Comparison of ENCODE assay signal across 36 cellular contexts in the genomic region with DNA sequence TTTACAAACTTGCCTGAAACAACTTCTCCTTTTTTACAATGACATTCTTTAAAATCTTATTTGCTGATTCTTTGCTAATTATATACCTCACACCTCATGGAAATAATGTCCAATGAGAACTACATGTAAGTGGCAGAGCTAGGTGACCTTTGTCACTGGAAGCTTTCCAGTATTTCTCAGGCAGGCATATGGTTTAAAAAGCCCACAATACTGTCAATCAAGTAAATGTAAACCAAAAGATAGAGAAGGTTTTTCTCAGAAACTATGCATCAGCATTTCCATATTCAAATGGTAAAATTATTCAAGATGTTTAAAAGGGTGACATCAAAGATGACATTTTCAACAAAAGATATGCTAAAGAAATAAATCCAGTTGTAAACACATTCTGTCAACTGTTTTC. TPM values are rescaled to one million over a fixed set of nuclear protein-coding genes. Genes with fewer than 3 reads are reported as not detected.
"Had no signal": no experiment of that assay in that cellular context is flagged by ENCODE, and none has a peak within 500 bp of the region (broad histone marks: within the 10 kb centered on the region; RNA-seq: fewer than 3 reads in every experiment).

No MANE protein-coding gene starts in this region.

- H3K4me1 Mint-ChIP-seq: activated CD4-positive, alpha-beta T cell treated with anti-CD3 and anti-CD28 coated beads for 36 hours; activated CD8-positive, alpha-beta memory T cell treated with anti-CD3 and anti-CD28 coated beads, Interleukin-2, amount 10 ng/mL, durations not matched to agents 7 days and 5 days; brain; stimulated activated effector memory CD8-positive, alpha-beta T cell treated with anti-CD3 and anti-CD28 coated beads, Interleukin-12 subunit alpha, Interleukin-12 subunit beta, amount 100 ng/mL, for 72 hours had no signal

- H3K9me3 ChIP-seq: colonic mucosa, gastrocnemius medialis, mucosa of descending colon, right lobe of liver, stomach, thyroid gland, upper lobe of left lung, vagina had no signal

- H3K27me3 Mint-ChIP-seq: activated CD4-positive, alpha-beta T cell treated with anti-CD3 and anti-CD28 coated beads for 36 hours; activated CD8-positive, alpha-beta memory T cell treated with anti-CD3 and anti-CD28 coated beads, Interleukin-2, amount 10 ng/mL, durations not matched to agents 7 days and 5 days; activated naive CD8-positive, alpha-beta T cell; progenitor cell of endocrine pancreas had no signal

- ATAC-seq: activated CD4-positive, alpha-beta T cell treated with anti-CD3 and anti-CD28 coated beads for 36 hours; activated CD8-positive, alpha-beta memory T cell treated with anti-CD3 and anti-CD28 coated beads, Interleukin-2, amount 10 ng/mL, durations not matched to agents 7 days and 5 days; activated CD8-positive, alpha-beta T cell treated with anti-CD3 and anti-CD28 coated beads, Interleukin-2, amount 10 ng/mL, durations not matched to agents 7 days and 5 days; gastrocnemius medialis; left cardiac atrium; left ventricle myocardium superior; mucosa of descending colon; stimulated activated effector memory CD8-positive, alpha-beta T cell treated with anti-CD3 and anti-CD28 coated beads, Interleukin-12 subunit alpha, Interleukin-12 subunit beta, amount 100 ng/mL, for 72 hours had no signal

- H3K4me1 ChIP-seq: colonic mucosa, stomach, thyroid gland, upper lobe of left lung, vagina had no signal

- H3K4me3 Mint-ChIP-seq: activated CD4-positive, alpha-beta T cell treated with anti-CD3 and anti-CD28 coated beads for 36 hours; activated CD8-positive, alpha-beta memory T cell treated with anti-CD3 and anti-CD28 coated beads, Interleukin-2, amount 10 ng/mL, durations not matched to agents 7 days and 5 days; activated CD8-positive, alpha-beta T cell treated with anti-CD3 and anti-CD28 coated beads, Interleukin-2, amount 10 ng/mL, durations not matched to agents 7 days and 5 days; activated naive CD8-positive, alpha-beta T cell; brain; nephron progenitor cell; stimulated activated effector memory CD8-positive, alpha-beta T cell treated with anti-CD3 and anti-CD28 coated beads, Interleukin-12 subunit alpha, Interleukin-12 subunit beta, amount 100 ng/mL, for 72 hours; T-helper 2 cell treated with Interferon-gamma antibody and Interleukin-4, amounts not matched to agents 5 μg/mL and 100 μg/mL, for 36 hours had no signal

- H3K36me3 ChIP-seq: cardiac muscle cell, colonic mucosa, gastrocnemius medialis, ovary, right lobe of liver, stomach, thyroid gland, upper lobe of left lung, vagina had no signal

- H3K27me3 ChIP-seq: cardiac muscle cell, colonic mucosa, dorsolateral prefrontal cortex, gastrocnemius medialis, ovary, right lobe of liver, stomach, thyroid gland, upper lobe of left lung, vagina had no signal

- H3K36me3 Mint-ChIP-seq: activated CD8-positive, alpha-beta memory T cell treated with anti-CD3 and anti-CD28 coated beads, Interleukin-2, amount 10 ng/mL, durations not matched to agents 7 days and 5 days; activated naive CD8-positive, alpha-beta T cell; brain; stimulated activated effector memory CD8-positive, alpha-beta T cell treated with anti-CD3 and anti-CD28 coated beads, Interleukin-12 subunit alpha, Interleukin-12 subunit beta, amount 100 ng/mL, for 72 hours had no signal

- DNase-seq: activated CD4-positive, alpha-beta T cell treated with anti-CD3 and anti-CD28 coated beads for 36 hours; activated CD4-positive, CD25-positive, alpha-beta regulatory T cell; activated CD8-positive, alpha-beta memory T cell treated with anti-CD3 and anti-CD28 coated beads, Interleukin-2, amount 10 ng/mL, durations not matched to agents 7 days and 5 days; activated CD8-positive, alpha-beta T cell treated with anti-CD3 and anti-CD28 coated beads, Interleukin-2, amount 10 ng/mL, durations not matched to agents 7 days and 5 days; activated effector memory CD4-positive, alpha-beta T cell treated with Interleukin-2 at 50 U/mL for 16 hours; activated naive CD4-positive, alpha-beta T cell treated with Interleukin-2 at 50 U/mL for 16 hours; aorta; cerebellar nuclear complex; colonic mucosa; dorsolateral prefrontal cortex; effector memory CD4-positive, alpha-beta T cell; erythroblast; gastrocnemius medialis; glutamatergic neuron; islet precursor cell; left cardiac atrium; left ventricle myocardium superior; mucosa of descending colon; nephron progenitor cell; ovary; right lobe of liver; stimulated activated CD4-positive, alpha-beta T cell treated with anti-CD3 and anti-CD28 coated beads, Interleukin-12 subunit alpha, Interleukin-12 subunit beta, amount 100 ng/mL, for 4 hours; stimulated activated CD4-positive, alpha-beta T cell treated with anti-CD3 and anti-CD28 coated beads, Interleukin-4, amount 100 ng/mL, for 1 hour; stomach; thyroid gland; upper lobe of left lung had no signal

- H3K4me3 ChIP-seq: cardiac muscle cell, colonic mucosa, dorsolateral prefrontal cortex, gastrocnemius medialis, mucosa of descending colon, ovary, right lobe of liver, stomach, thyroid gland, upper lobe of left lung, vagina had no signal

- H3K9me3 Mint-ChIP-seq: brain; nephron progenitor cell; T-helper 2 cell treated with Interferon-gamma antibody and Interleukin-4, amounts not matched to agents 5 μg/mL and 100 μg/mL, for 36 hours had no signal

- H3K27ac Mint-ChIP-seq: activated CD4-positive, alpha-beta T cell treated with anti-CD3 and anti-CD28 coated beads for 36 hours; activated CD8-positive, alpha-beta memory T cell treated with anti-CD3 and anti-CD28 coated beads, Interleukin-2, amount 10 ng/mL, durations not matched to agents 7 days and 5 days; activated CD8-positive, alpha-beta T cell treated with anti-CD3 and anti-CD28 coated beads, Interleukin-2, amount 10 ng/mL, durations not matched to agents 7 days and 5 days; activated naive CD8-positive, alpha-beta T cell; brain; nephron progenitor cell; progenitor cell of endocrine pancreas; stimulated activated effector memory CD8-positive, alpha-beta T cell treated with anti-CD3 and anti-CD28 coated beads, Interleukin-12 subunit alpha, Interleukin-12 subunit beta, amount 100 ng/mL, for 72 hours; T-helper 2 cell treated with Interferon-gamma antibody and Interleukin-4, amounts not matched to agents 5 μg/mL and 100 μg/mL, for 36 hours had no signal

- H3K27ac ChIP-seq: cardiac muscle cell, colonic mucosa, dorsolateral prefrontal cortex, ovary, right lobe of liver, stomach, thyroid gland, upper lobe of left lung, vagina had no signal

RNA-seq across cellular contexts. Expression of a gene that starts 10.1 kb away (rescaled TPM):
- total RNA-seq: activated CD4-positive, alpha-beta T cell treated with anti-CD3 and anti-CD28 coated beads for 36 hours; activated CD8-positive, alpha-beta memory T cell treated with anti-CD3 and anti-CD28 coated beads, Interleukin-2, amount 10 ng/mL, durations not matched to agents 7 days and 5 days; activated CD8-positive, alpha-beta T cell treated with anti-CD3 and anti-CD28 coated beads, Interleukin-2, amount 10 ng/mL, durations not matched to agents 7 days and 5 days; aorta; cardiac muscle cell; colonic mucosa; dorsolateral prefrontal cortex; left cardiac atrium; lung microvascular endothelial cell; mesenteric fat pad; mucosa of descending colon; ovary; progenitor cell of endocrine pancreas; renal cortical epithelial cell; stomach; thyroid gland; vagina had no signal
- polyA plus RNA-seq: cardiac muscle cell, ovary had no signal
